21 cellular contexts compared by ENCODE assay signal in genomic region chr7:105810556-105810955, GRCh38.
DNase-seq lines count a peak whose midpoint lies in the region; ATAC-seq, FAIRE-seq and TF ChIP-seq lines count a peak whose summit lies in the region.
"Had no signal": no experiment of that assay in that cellular context is flagged by ENCODE, and none has a peak within 500 bp of the region (broad histone marks: within the 10 kb centered on the region; RNA-seq: fewer than 3 reads in every experiment).

No MANE protein-coding gene starts in this region.

- H3K4me1 Mint-ChIP-seq in activated CD4-positive, alpha-beta T cell treated with anti-CD3 and anti-CD28 coated beads, Interleukin-2, amount 10 ng/mL, durations not matched to agents 24 days and 14 days = peaks cover 71% of the 10 kb centered on the region

- H4K91ac ChIP-seq in H1 (replicated peaks; ENCODE audit: insufficient read length, low read length) = no peak overlapping the region

- TF ChIP-seq EP300 in H1 (IDR thresholded peaks at IDR 0.05; ENCODE audit: borderline replicate concordance in 1 of 2, low read depth in 2 of 2, low read length in 2 of 2) = no peak

- H3K79me2 ChIP-seq in H1 (ENCODE audit: control insufficient read depth in 1 of 2, insufficient read depth in 2 of 2, low read length in 2 of 2) = no peaks in the 10 kb centered on the region; a peak in 1 of 4 replicates

- no peak overlapping the region for H3K9ac ChIP-seq in H1 (replicated peaks in 1 of 4; ENCODE audit: extremely low read depth in 1 of 4, low read depth in 3 of 4, low read length in 3 of 4)

- no peak overlapping the region for H3K56ac ChIP-seq in H1 (replicated peaks; ENCODE audit: insufficient read length, low read depth, low read length)

- 92% methylated on average over 8 of the region's 8 CpGs; no CpG with 5 or more reads in 1 of the 2 experiments for WGBS in H1 (ENCODE audit: extremely low coverage in 1 of 2, insufficient coverage in 1 of 2, insufficient read length in 1 of 2, insufficient replicate concordance in 2 of 2, low coverage in 1 of 2, low lambda C conversion rate in 2 of 2, missing lambda C conversion rate in 1 of 2), 2 experiments

- H3K36me3 ChIP-seq in H1 (ENCODE audit: control insufficient read depth in 2 of 4, insufficient read depth in 4 of 4, low read length in 3 of 4) (no peaks in the 10 kb centered on the region; a peak in 1 of 8 replicates), left lung (no peaks in the 10 kb centered on the region)
- H3K36me3 ChIP-seq: ovary, upper lobe of right lung had no signal

- intact Hi-C loops in activated CD4-positive, alpha-beta T cell treated with anti-CD3 and anti-CD28 coated beads, Interleukin-2, amount 10 ng/mL, durations not matched to agents 24 days and 14 days (cut with micrococcal nuclease) = no loop called here
- intact Hi-C loops in left lung (cut with DNase I) = no loop called here

- no peak overlapping the region for H3K14ac ChIP-seq in H1 (ENCODE audit: insufficient read length)

- H4K8ac ChIP-seq in H1 (ENCODE audit: extremely low read depth, insufficient read depth, low read length) = peak overlapping the region; percentile 53; the same call in 1 of the 2 replicates

- H3K9me3 ChIP-seq in H1 (ENCODE audit: insufficient read depth in 2 of 2, low read depth in 1 of 2, low read length in 1 of 2) (no peaks in the 10 kb centered on the region), left lung (no peaks in the 10 kb centered on the region)
- H3K9me3 ChIP-seq: A549, ovary, upper lobe of right lung had no signal

- peaks cover 4 to 9% (median 5%) of the 10 kb centered on the region in 4 experiments; a peak in 5 of 7 replicates for H3K4me1 ChIP-seq in H1 (replicated peaks in 1 of 4; ENCODE audit: control insufficient read depth in 3 of 4, insufficient read depth in 4 of 4, low read length in 3 of 4)
- peaks cover 0 to 15% of the 10 kb centered on the region in 2 donors for H3K4me1 ChIP-seq in left lung
- H3K4me1 ChIP-seq: upper lobe of right lung had no signal

- no peak overlapping the region for H2BK120ac ChIP-seq in H1 (replicated peaks; ENCODE audit: low read depth, low read length)

- ATAC-seq in HG03108 (IDR thresholded peaks at IDR 0.05; ENCODE audit: unreplicated experiment) (no peak), HG03442 (IDR thresholded peaks at IDR 0.05; ENCODE audit: unreplicated experiment) (no peak), left lung (no peak)
- ATAC-seq: A549, K562, left ventricle myocardium superior, upper lobe of right lung had no signal

- H2BK5ac ChIP-seq in H1 (ENCODE audit: low read depth, low read length) = no peak overlapping the region

- no peak overlapping the region for H3K4ac ChIP-seq in H1 (replicated peaks; ENCODE audit: insufficient read length, low read depth, low read length)

- no peaks in the 10 kb centered on the region for H3K23me2 ChIP-seq in H1 (ENCODE audit: low read depth, low read length)

- H3K4me2 ChIP-seq in H1 (ENCODE audit: insufficient read depth in 1 of 2, low read depth in 2 of 2, low read length in 2 of 2) = no peak overlapping the region
- H3K4me2 ChIP-seq: A549 had no signal

- CTCF ChIA-PET in H1 (lab: Charles Lee; ENCODE audit: partially characterized antibody) = interaction anchor here (1.0 to 1.6 kb wide), 2 partner anchors 26 to 44 kb away, joined by 3 to 5 read pairs; no protein-coding TSS in a partner anchor

- H3K4me3 ChIP-seq in H1 (ENCODE audit: extremely low read depth in 1 of 4, insufficient read depth in 2 of 4, low read depth in 3 of 4, low read length in 4 of 4) (no peak overlapping the region), left lung (no peak overlapping the region)
- H3K4me3 ChIP-seq: A549, K562, ovary, upper lobe of right lung had no signal

- no peak overlapping the region for H4K5ac ChIP-seq in H1 (ENCODE audit: insufficient read length, low read depth, low read length)

- H3K27ac ChIP-seq in H1 (ENCODE audit: low read depth, low read length) (no peak overlapping the region), left lung (no peak overlapping the region)
- H3K27ac ChIP-seq: A549, ovary, upper lobe of right lung had no signal

- TF ChIP-seq POLR2A in H1 (IDR thresholded peaks at IDR 0.05; ENCODE audit: control extremely low read depth in 1 of 2, low read depth in 2 of 2, low read length in 2 of 2) = no peak

- no peak for FAIRE-seq in H1 (lab: Jason Lieb, UNC)
- FAIRE-seq: A549, colon, K562 had no signal

- no peak overlapping the region for H2BK15ac ChIP-seq in H1 (ENCODE audit: low read length)

- no peak for TF ChIP-seq CTCF in H1 (IDR thresholded peaks at IDR 0.05; ENCODE audit: control extremely low read depth in 1 of 3, insufficient read depth in 1 of 3, low read depth in 1 of 3, low read length in 3 of 3)
- TF ChIP-seq CTCF in left lung (IDR thresholded peaks at IDR 0.05) = no peak

- peaks cover 10% of the 10 kb centered on the region for H3K27me3 Mint-ChIP-seq in activated CD4-positive, alpha-beta T cell treated with anti-CD3 and anti-CD28 coated beads, Interleukin-2, amount 10 ng/mL, durations not matched to agents 24 days and 14 days
- H3K27me3 Mint-ChIP-seq: activated B cell treated with CpG ODN at 0.5 μM for 24 hours had no signal

- POLR2A ChIA-PET in H1 (lab: Charles Lee; ENCODE audit: partially characterized antibody) = no interaction called here

- H4K20me1 ChIP-seq in H1 (replicated peaks in 1 of 2; ENCODE audit: control insufficient read depth in 1 of 2, insufficient read depth in 2 of 2, low read length in 2 of 2) = peaks cover 2 to 3% of the 10 kb centered on the region in 2 experiments

- H3K18ac ChIP-seq in H1 (ENCODE audit: extremely low read depth, low read length) = no peak overlapping the region

- no peak overlapping the region for H2BK12ac ChIP-seq in H1 (ENCODE audit: low read depth, low read length)

- H2AFZ ChIP-seq in H1 (ENCODE audit: low read length) = no peak overlapping the region

- peak overlapping the region; percentile 92 for H3K27ac Mint-ChIP-seq in activated CD4-positive, alpha-beta T cell treated with anti-CD3 and anti-CD28 coated beads, Interleukin-2, amount 10 ng/mL, durations not matched to agents 24 days and 14 days

- H3K23ac ChIP-seq in H1 (ENCODE audit: insufficient read length) = no peak overlapping the region

- H3K79me1 ChIP-seq in H1 (ENCODE audit: low read depth, low read length) = peaks cover 2% of the 10 kb centered on the region; the same call in 1 of the 2 replicates

- peaks cover 6% of the 10 kb centered on the region for H3K36me3 Mint-ChIP-seq in activated CD4-positive, alpha-beta T cell treated with anti-CD3 and anti-CD28 coated beads, Interleukin-2, amount 10 ng/mL, durations not matched to agents 24 days and 14 days (ENCODE audit: low read depth)

- H2BK20ac ChIP-seq in H1 (ENCODE audit: low read length) = no peak overlapping the region

- no peak overlapping the region for H2AK5ac ChIP-seq in H1 (ENCODE audit: low read depth, low read length)

- no peak for TF ChIP-seq RAD21 in H1 (IDR thresholded peaks at IDR 0.05 in 1 of 2, conservative IDR thresholded peaks at IDR 0.05 in 1 of 2; ENCODE audit: low read depth in 2 of 2, low read length in 2 of 2)

- H3K4me3 Mint-ChIP-seq in activated CD4-positive, alpha-beta T cell treated with anti-CD3 and anti-CD28 coated beads, Interleukin-2, amount 10 ng/mL, durations not matched to agents 24 days and 14 days = no peak overlapping the region
- H3K4me3 Mint-ChIP-seq: activated B cell treated with CpG ODN at 0.5 μM for 24 hours had no signal

- no peaks in the 10 kb centered on the region for H3K27me3 ChIP-seq in H1 (replicated peaks in 1 of 4; ENCODE audit: control insufficient read depth in 3 of 4, extremely low read depth in 1 of 4, insufficient read depth in 3 of 4, low read length in 3 of 4)
- no peaks in the 10 kb centered on the region for H3K27me3 ChIP-seq in left lung
- H3K27me3 ChIP-seq: ovary, upper lobe of right lung had no signal

- no peak for DNase-seq in activated CD4-positive, alpha-beta T cell treated with anti-CD3 and anti-CD28 coated beads, Interleukin-2, amount 10 ng/mL, durations not matched to agents 24 days and 14 days
- no peak for DNase-seq in activated CD4-positive, alpha-beta T cell treated with anti-CD3 and anti-CD28 coated beads, Interleukin-2, amount 50 U/mL, for 4 hours
- DNase-seq in activated CD4-positive, alpha-beta T cell treated with anti-CD3 and anti-CD28 coated beads, Interleukin-2, amount 50 U/mL, for 48 hours = peak; percentile 33 to 59
- DNase-seq in H1 (ENCODE audit: low read depth in 1 of 2, low spot score in 2 of 2) (no peak), left lung (no peak)
- DNase-seq in stimulated activated CD4-positive, alpha-beta T cell treated with anti-CD3 and anti-CD28 coated beads, Interleukin-4, amount 100 ng/mL, for 48 hours (ENCODE audit: low read depth in 2 of 2) = peak; percentile 25 to 32
- DNase-seq: activated B cell treated with CpG ODN at 0.5 μM for 24 hours; DMS79 treated with DMSO at 0.1 percent for 48 hours; foreskin fibroblast; H7; left ventricle myocardium superior; NCI-H1930; ovary; SHP77; stimulated activated naive CD4-positive, alpha-beta T cell treated with Interleukin-2 at 50 U/mL for 16 hours; upper lobe of right lung had no signal

- H3K9me3 Mint-ChIP-seq in activated CD4-positive, alpha-beta T cell treated with anti-CD3 and anti-CD28 coated beads, Interleukin-2, amount 10 ng/mL, durations not matched to agents 24 days and 14 days = peaks cover 9% of the 10 kb centered on the region
- H3K9me3 Mint-ChIP-seq: activated B cell treated with CpG ODN at 0.5 μM for 24 hours had no signal

TF ChIP-seq in H1, 55 proteins besides CTCF, POLR2A, EP300 and RAD21 (continues in another document):
- TF ChIP-seq RFX5 (IDR thresholded peaks at IDR 0.05; ENCODE audit: borderline replicate concordance, low read depth, low read length) = no peak
- no peak for TF ChIP-seq SRF (IDR thresholded peaks at IDR 0.05; ENCODE audit: low read depth, low read length)
- TF ChIP-seq BCL11A (IDR thresholded peaks at IDR 0.05; ENCODE audit: low read depth in 2 of 2, low read length in 2 of 2) = no peak
- TF ChIP-seq TAF7 (optimal IDR thresholded peaks at IDR 0.05; ENCODE audit: borderline replicate concordance, low read depth, low read length) = no peak
- TF ChIP-seq YY1 (IDR thresholded peaks at IDR 0.05; ENCODE audit: low read depth, low read length) = no peak
- TF ChIP-seq SAP30 (IDR thresholded peaks at IDR 0.05; ENCODE audit: insufficient read depth, insufficient replicate concordance, low read length) = no peak
- no peak for TF ChIP-seq KDM1A (IDR thresholded peaks at IDR 0.05; ENCODE audit: borderline replicate concordance, low read length)
- no peak for TF ChIP-seq SIRT6 (IDR thresholded peaks at IDR 0.05; ENCODE audit: low read length)

Comparison
In these comparisons a context has a peak if more than half of its experiments do, and no peak if none do; other contexts are left out.
1. DNase-seq: peak in activated CD4-positive, alpha-beta T cell treated with anti-CD3 and anti-CD28 coated beads, Interleukin-2, amount 50 U/mL, for 48 hours (2 of 2) and stimulated activated CD4-positive, alpha-beta T cell treated with anti-CD3 and anti-CD28 coated beads, Interleukin-4, amount 100 ng/mL, for 48 hours (2 of 2); none in activated CD4-positive, alpha-beta T cell treated with anti-CD3 and anti-CD28 coated beads, Interleukin-2, amount 10 ng/mL, durations not matched to agents 24 days and 14 days (single experiment), activated CD4-positive, alpha-beta T cell treated with anti-CD3 and anti-CD28 coated beads, Interleukin-2, amount 50 U/mL, for 4 hours (0 of 2), H1 (0 of 2) and left lung (0 of 2).